ENCODE assay signal across 19 cellular contexts in the genomic region with DNA sequence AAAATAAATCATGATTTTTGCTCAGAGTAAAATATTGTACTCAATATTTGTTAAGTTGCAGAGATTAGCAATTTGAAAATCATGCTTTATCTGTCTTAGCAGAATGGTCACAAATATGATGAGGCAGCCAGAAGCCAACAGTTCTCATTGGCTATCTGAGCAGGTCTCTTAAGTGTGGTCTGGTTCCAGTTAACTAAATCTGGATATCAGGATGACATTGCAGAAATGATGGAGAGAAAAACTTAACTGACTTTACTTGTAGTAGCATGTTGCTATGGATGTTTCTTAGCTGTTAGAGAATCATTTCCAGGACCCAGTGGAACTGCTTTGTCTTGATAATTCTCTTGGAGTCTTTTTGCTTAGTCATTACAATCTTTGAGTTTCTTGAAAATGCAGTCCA.
A peak's percentile ranks its signal among the peaks of the same experiment; 100 is the strongest.
DNase-seq lines count a peak whose midpoint lies in the region; ATAC-seq and TF ChIP-seq lines count a peak whose summit lies in the region.
"Had no signal": no experiment of that assay in that cellular context is flagged by ENCODE, and none has a peak within 500 bp of the region (broad histone marks: within the 10 kb centered on the region; RNA-seq: fewer than 3 reads in every experiment).

No MANE protein-coding gene starts in this region.

- H3K4me1 ChIP-seq in BE2C (peaks cover 9% of the 10 kb centered on the region), adrenal gland (replicated peaks in 1 of 2) (no peaks in the 10 kb centered on the region)
- H3K4me1 ChIP-seq: BLaER1 treated with 17β-estradiol and CSF1 and Interleukin-3, amounts not matched to agents 10 nM and 100 nM; HAP-1 had no signal

- no peaks in the 10 kb centered on the region for H3K4me1 Mint-ChIP-seq in immature natural killer cell

- H3K4me3 Mint-ChIP-seq in immature natural killer cell: no peak overlapping the region
- H3K4me3 Mint-ChIP-seq: CD8-positive, alpha-beta T cell had no signal

- intact Hi-C loops in adrenal gland (cut with DNase I) (no loop called here), left ventricle myocardium superior (cut with micrococcal nuclease) (no loop called here)

- TF ChIP-seq POLR2A in adrenal gland (IDR thresholded peaks at IDR 0.05): no peak

- H3K27ac Mint-ChIP-seq in immature natural killer cell: no peak overlapping the region
- H3K27ac Mint-ChIP-seq: CD8-positive, alpha-beta T cell had no signal

- ATAC-seq in SK-N-SH treated with all-trans-retinoic acid at 6 μM for 48 hours: no peak
- ATAC-seq in left ventricle myocardium superior: no peak
- ATAC-seq: CD8-positive, alpha-beta T cell; GM12878 had no signal

- H3K9me3 ChIP-seq in BE2C (peaks cover 14% of the 10 kb centered on the region), adrenal gland (replicated peaks in 1 of 3) (no peaks in the 10 kb centered on the region)
- H3K9me3 ChIP-seq: HAP-1 had no signal

- peaks cover 0 to 3% (median 0%) of the 10 kb centered on the region in 3 donors for H3K36me3 Mint-ChIP-seq in immature natural killer cell
- H3K36me3 Mint-ChIP-seq: CD8-positive, alpha-beta T cell had no signal

- H3K4me3 ChIP-seq in BE2C (ENCODE audit: low read depth, low read length) (peak overlapping the region; percentile 35), fibroblast of pulmonary artery (replicated peaks; ENCODE audit: low read depth, low read length) (no peak overlapping the region), adrenal gland (no peak overlapping the region)
- H3K4me3 ChIP-seq: BLaER1 treated with 17β-estradiol and CSF1 and Interleukin-3, amounts not matched to agents 10 nM and 100 nM; GM12878; HAP-1 had no signal

- H3K9me3 Mint-ChIP-seq in immature natural killer cell: peaks cover 24 to 65% (median 46%) of the 10 kb centered on the region in 6 donors

- no peak overlapping the region for H3K27ac ChIP-seq in adrenal gland
- H3K27ac ChIP-seq: BLaER1 treated with 17β-estradiol and CSF1 and Interleukin-3, amounts not matched to agents 10 nM and 100 nM; HL-60 had no signal

- TF ChIP-seq CTCF in BE2C (IDR thresholded peaks at IDR 0.05; ENCODE audit: low read depth, low read length): no peak
- no peak for TF ChIP-seq CTCF in fibroblast of pulmonary artery (IDR thresholded peaks at IDR 0.05; ENCODE audit: low read length, missing control alignments)
- no peak for TF ChIP-seq CTCF in adrenal gland (IDR thresholded peaks at IDR 0.05)

- H3K27me3 Mint-ChIP-seq in immature natural killer cell (ENCODE audit: low read depth in 3 of 3): peaks cover 0 to 1% (median 0%) of the 10 kb centered on the region in 3 donors

- H3K27me3 ChIP-seq in BE2C (no peaks in the 10 kb centered on the region), adrenal gland (no peaks in the 10 kb centered on the region)
- H3K27me3 ChIP-seq: BLaER1 treated with 17β-estradiol and CSF1 and Interleukin-3, amounts not matched to agents 10 nM and 100 nM had no signal

- peak; percentile 54 for DNase-seq in BE2C
- peak; percentile 10 for DNase-seq in H4 (ENCODE audit: low spot score)
- DNase-seq in fibroblast of pulmonary artery (ENCODE audit: low read depth): peak; percentile 11
- DNase-seq in adrenal gland: no peak
- no peak for DNase-seq in left ventricle myocardium superior
- no peak for DNase-seq in immature natural killer cell
- no peak for DNase-seq in inferior parietal cortex (ENCODE audit: extremely low spot score)
- DNase-seq: 8988T; CD8-positive, alpha-beta T cell; DMS 273 treated with DMSO at 0.1 percent for 48 hours; DMS53; DND-41; EL; IMR-90 had no signal

- no peaks in the 10 kb centered on the region for H3K36me3 ChIP-seq in BE2C
- H3K36me3 ChIP-seq in adrenal gland (replicated peaks in 1 of 2): no peaks in the 10 kb centered on the region
- H3K36me3 ChIP-seq: BLaER1 treated with 17β-estradiol and CSF1 and Interleukin-3, amounts not matched to agents 10 nM and 100 nM; HAP-1 had no signal

TF ChIP-seq in SK-N-SH treated with all-trans-retinoic acid at 6 μM for 48 hours, 23 proteins besides CTCF, POLR2A, EP300 and RAD21:
- no peak for TF ChIP-seq PPARA (CRISPR knock-in tag; IDR thresholded peaks at IDR 0.05; ENCODE audit: borderline replicate concordance)
- TF ChIP-seq, protein P1, sequence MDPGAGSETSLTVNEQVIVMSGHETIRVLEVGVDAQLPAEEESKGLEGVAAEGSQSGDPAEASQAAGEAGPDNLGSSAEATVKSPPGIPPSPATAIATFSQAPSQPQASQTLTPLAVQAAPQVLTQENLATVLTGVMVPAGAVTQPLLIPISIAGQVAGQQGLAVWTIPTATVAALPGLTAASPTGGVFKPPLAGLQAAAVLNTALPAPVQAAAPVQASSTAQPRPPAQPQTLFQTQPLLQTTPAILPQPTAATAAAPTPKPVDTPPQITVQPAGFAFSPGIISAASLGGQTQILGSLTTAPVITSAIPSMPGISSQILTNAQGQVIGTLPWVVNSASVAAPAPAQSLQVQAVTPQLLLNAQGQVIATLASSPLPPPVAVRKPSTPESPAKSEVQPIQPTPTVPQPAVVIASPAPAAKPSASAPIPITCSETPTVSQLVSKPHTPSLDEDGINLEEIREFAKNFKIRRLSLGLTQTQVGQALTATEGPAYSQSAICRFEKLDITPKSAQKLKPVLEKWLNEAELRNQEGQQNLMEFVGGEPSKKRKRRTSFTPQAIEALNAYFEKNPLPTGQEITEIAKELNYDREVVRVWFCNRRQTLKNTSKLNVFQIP (CRISPR knock-in tag; IDR thresholded peaks at IDR 0.05; ENCODE audit: borderline replicate concordance, low read depth): no peak
- TF ChIP-seq ZFP3 (CRISPR knock-in tag; IDR thresholded peaks at IDR 0.05): no peak
- TF ChIP-seq TCF4 (CRISPR knock-in tag; IDR thresholded peaks at IDR 0.05; ENCODE audit: borderline replicate concordance): peak; percentile 41; the same call in 1 of the 2 replicates
- TF ChIP-seq, protein P2, sequence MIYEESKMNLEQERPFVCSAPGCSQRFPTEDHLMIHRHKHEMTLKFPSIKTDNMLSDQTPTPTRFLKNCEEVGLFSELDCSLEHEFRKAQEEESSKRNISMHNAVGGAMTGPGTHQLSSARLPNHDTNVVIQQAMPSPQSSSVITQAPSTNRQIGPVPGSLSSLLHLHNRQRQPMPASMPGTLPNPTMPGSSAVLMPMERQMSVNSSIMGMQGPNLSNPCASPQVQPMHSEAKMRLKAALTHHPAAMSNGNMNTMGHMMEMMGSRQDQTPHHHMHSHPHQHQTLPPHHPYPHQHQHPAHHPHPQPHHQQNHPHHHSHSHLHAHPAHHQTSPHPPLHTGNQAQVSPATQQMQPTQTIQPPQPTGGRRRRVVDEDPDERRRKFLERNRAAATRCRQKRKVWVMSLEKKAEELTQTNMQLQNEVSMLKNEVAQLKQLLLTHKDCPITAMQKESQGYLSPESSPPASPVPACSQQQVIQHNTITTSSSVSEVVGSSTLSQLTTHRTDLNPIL (CRISPR knock-in tag; IDR thresholded peaks at IDR 0.05; ENCODE audit: low read depth): no peak
- peak; percentile 30; the same call in 1 of the 2 replicates for TF ChIP-seq ISL1 (CRISPR knock-in tag; IDR thresholded peaks at IDR 0.05)
- TF ChIP-seq, protein P3, sequence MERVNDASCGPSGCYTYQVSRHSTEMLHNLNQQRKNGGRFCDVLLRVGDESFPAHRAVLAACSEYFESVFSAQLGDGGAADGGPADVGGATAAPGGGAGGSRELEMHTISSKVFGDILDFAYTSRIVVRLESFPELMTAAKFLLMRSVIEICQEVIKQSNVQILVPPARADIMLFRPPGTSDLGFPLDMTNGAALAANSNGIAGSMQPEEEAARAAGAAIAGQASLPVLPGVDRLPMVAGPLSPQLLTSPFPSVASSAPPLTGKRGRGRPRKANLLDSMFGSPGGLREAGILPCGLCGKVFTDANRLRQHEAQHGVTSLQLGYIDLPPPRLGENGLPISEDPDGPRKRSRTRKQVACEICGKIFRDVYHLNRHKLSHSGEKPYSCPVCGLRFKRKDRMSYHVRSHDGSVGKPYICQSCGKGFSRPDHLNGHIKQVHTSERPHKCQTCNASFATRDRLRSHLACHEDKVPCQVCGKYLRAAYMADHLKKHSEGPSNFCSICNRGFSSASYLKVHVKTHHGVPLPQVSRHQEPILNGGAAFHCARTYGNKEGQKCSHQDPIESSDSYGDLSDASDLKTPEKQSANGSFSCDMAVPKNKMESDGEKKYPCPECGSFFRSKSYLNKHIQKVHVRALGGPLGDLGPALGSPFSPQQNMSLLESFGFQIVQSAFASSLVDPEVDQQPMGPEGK (CRISPR knock-in tag; IDR thresholded peaks at IDR 0.05; ENCODE audit: borderline replicate concordance): no peak
- TF ChIP-seq BACH2 (CRISPR knock-in tag; IDR thresholded peaks at IDR 0.05; ENCODE audit: borderline replicate concordance): peak; percentile 45; the same call in 1 of the 2 replicates
- no peak for TF ChIP-seq TOX (CRISPR knock-in tag; IDR thresholded peaks at IDR 0.05; ENCODE audit: borderline replicate concordance)
- TF ChIP-seq, protein P4, sequence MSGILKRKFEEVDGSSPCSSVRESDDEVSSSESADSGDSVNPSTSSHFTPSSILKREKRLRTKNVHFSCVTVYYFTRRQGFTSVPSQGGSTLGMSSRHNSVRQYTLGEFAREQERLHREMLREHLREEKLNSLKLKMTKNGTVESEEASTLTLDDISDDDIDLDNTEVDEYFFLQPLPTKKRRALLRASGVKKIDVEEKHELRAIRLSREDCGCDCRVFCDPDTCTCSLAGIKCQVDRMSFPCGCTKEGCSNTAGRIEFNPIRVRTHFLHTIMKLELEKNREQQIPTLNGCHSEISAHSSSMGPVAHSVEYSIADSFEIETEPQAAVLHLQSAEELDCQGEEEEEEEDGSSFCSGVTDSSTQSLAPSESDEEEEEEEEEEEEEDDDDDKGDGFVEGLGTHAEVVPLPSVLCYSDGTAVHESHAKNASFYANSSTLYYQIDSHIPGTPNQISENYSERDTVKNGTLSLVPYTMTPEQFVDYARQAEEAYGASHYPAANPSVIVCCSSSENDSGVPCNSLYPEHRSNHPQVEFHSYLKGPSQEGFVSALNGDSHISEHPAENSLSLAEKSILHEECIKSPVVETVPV (CRISPR knock-in tag; IDR thresholded peaks at IDR 0.05): no peak
- no peak for TF ChIP-seq CSDC2 (CRISPR knock-in tag; IDR thresholded peaks at IDR 0.05)
- TF ChIP-seq ESRRG (CRISPR knock-in tag; IDR thresholded peaks at IDR 0.05): no peak

Comparison
In these comparisons a context has a peak if more than half of its experiments do, and no peak if none do; other contexts are left out.
1. DNase-seq: peak in BE2C (single experiment), H4 (single experiment) and fibroblast of pulmonary artery (single experiment); none in adrenal gland (0 of 7), left ventricle myocardium superior (single experiment), immature natural killer cell (0 of 3) and inferior parietal cortex (single experiment).